Comparison of ENCODE assay signal across 9 cellular contexts in the genomic region with DNA sequence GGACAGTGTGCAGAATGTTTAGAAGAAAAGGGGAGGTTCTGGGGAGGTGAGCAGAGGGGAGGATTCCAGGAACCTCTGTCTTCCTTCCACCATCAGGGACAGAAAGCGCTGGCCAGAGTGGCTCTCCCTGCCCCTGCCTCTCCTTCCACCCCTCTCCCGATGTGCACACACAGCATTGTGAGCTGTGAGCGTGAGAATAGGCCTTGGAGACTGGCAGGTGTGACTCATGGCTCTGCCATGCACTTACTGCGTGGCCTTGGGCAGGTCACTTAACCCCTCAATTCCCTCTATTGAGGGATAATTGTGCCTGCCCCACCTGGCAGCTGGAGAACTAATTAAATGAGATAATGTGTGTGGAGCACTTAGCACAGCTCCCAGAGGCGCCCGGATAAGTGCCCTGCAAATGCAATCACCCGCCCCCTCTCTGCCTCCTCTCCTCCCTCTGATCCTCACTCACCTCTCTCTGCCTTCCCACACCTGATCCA.
DNase-seq lines count a peak whose midpoint lies in the region; ATAC-seq, FAIRE-seq and TF ChIP-seq lines count a peak whose summit lies in the region.
"Had no signal": no experiment of that assay in that cellular context is flagged by ENCODE, and none has a peak within 500 bp of the region (broad histone marks: within the 10 kb centered on the region; RNA-seq: fewer than 3 reads in every experiment).

No MANE protein-coding gene starts in this region.

- CTCF ChIA-PET in A549 (lab: Yijun Ruan, JAX), result interaction anchor here (1.0 to 14.2 kb wide), 5 partner anchors 8 to 1137 kb away, joined by 3 to 199 read pairs (median 9); no protein-coding TSS in a partner anchor

- DNase-seq in A549 (ENCODE audit: low read depth in 1 of 2, low spot score in 1 of 2) (peak; percentile 72 to 83), NCI-H1092 treated with DMSO at 0.1 percent for 48 hours (lab: John Stamatoyannopoulos, UW) (peak; percentile 53), chondrocyte (ENCODE audit: low spot score) (no peak), lung (ENCODE audit: low spot score) (peak; percentile 69), HAP-1 (ENCODE audit: low spot score in 2 of 2) (no peak), NCI-H524 treated with DMSO at 0.1 percent for 48 hours (lab: John Stamatoyannopoulos, UW) (no peak), erythroblast (lab: John Stamatoyannopoulos, UW) (no peak)
- DNase-seq: cerebellar nuclear complex had no signal

- H3K36me3 ChIP-seq in lung (ENCODE audit: control insufficient read depth in 2 of 2, insufficient read depth in 2 of 2, low read length in 2 of 2), result peaks cover 0 to 5% of the 10 kb centered on the region in 2 donors
- no peaks in the 10 kb centered on the region for H3K36me3 ChIP-seq in HAP-1 (replicated peaks)

- H3K27ac ChIP-seq in A549 (peak overlapping the region; percentile 81 to 90), lung (ENCODE audit: low read depth in 1 of 2, low read length in 1 of 2) (peak overlapping the region; percentile 36 to 83)

- TF ChIP-seq POLR2A in A549 (IDR thresholded peaks at IDR 0.05; ENCODE audit: low read length), result no peak
- no peak for TF ChIP-seq POLR2A in erythroblast (IDR thresholded peaks at IDR 0.05; ENCODE audit: low read length)

- peak; percentile 42 to 71; a peak in 3 of 5 replicates for TF ChIP-seq EP300 in A549 (IDR thresholded peaks at IDR 0.05)

- TF ChIP-seq RAD21 in A549 (conservative IDR thresholded peaks at IDR 0.05 in 1 of 2, IDR thresholded peaks at IDR 0.05 in 1 of 2), result 0 out of 5 replicates have a peak, but pooled peaks of 1 of the 2 experiments have one; percentile 22

- H3K27ac Mint-ChIP-seq in chondrocyte (ENCODE audit: unreplicated experiment), result peak overlapping the region; percentile 89

- H3K4me2 ChIP-seq in A549, result peak overlapping the region; percentile 72

- H3K4me1 ChIP-seq in A549 (peaks cover 100% of the 10 kb centered on the region), lung (ENCODE audit: control insufficient read depth in 2 of 2, insufficient read depth in 2 of 2, low read length in 2 of 2) (peaks cover 13 to 66% of the 10 kb centered on the region in 2 donors), HAP-1 (peaks cover 2% of the 10 kb centered on the region)

- TF ChIP-seq CTCF in A549 (IDR thresholded peaks at IDR 0.05) (no peak), chondrocyte (IDR thresholded peaks at IDR 0.05) (no peak), lung (IDR thresholded peaks at IDR 0.05; ENCODE audit: control extremely low read depth, extremely low read depth) (no peak)

- H3K36me3 Mint-ChIP-seq in chondrocyte (ENCODE audit: low read depth), result peaks cover 6% of the 10 kb centered on the region

- in situ Hi-C loops in HAP-1 (cut with MboI; ENCODE audit: low sequenced_read_pairs), result no loop called here

- H3K9me3 ChIP-seq in A549 (no peaks in the 10 kb centered on the region), lung (ENCODE audit: control insufficient read depth in 2 of 2, insufficient read depth in 1 of 2, low read length in 1 of 2) (no peaks in the 10 kb centered on the region), HAP-1 (no peaks in the 10 kb centered on the region)

- H3K4me3 ChIP-seq in A549 (no peak overlapping the region), lung (no peak overlapping the region), HAP-1 (no peak overlapping the region)

- H3K27me3 ChIP-seq in lung (ENCODE audit: control insufficient read depth, insufficient read depth) (no peaks in the 10 kb centered on the region), HAP-1 (ENCODE audit: low read depth) (no peaks in the 10 kb centered on the region)

- H3K4me1 Mint-ChIP-seq in chondrocyte (ENCODE audit: low read depth), result peaks cover 84% of the 10 kb centered on the region

- H3K4me3 Mint-ChIP-seq in chondrocyte (ENCODE audit: unreplicated experiment), result no peak overlapping the region

- 10% methylated on average over 7 of the region's 7 CpGs for WGBS in A549 (ENCODE audit: missing lambda C conversion rate)
- WGBS in lung, 2 donors, result 45 to 57% methylated on average over 7 of the region's 7 CpGs

- H3K9me3 Mint-ChIP-seq in chondrocyte (ENCODE audit: low read depth), result no peaks in the 10 kb centered on the region

- H3K27me3 Mint-ChIP-seq in chondrocyte (ENCODE audit: low read depth), result no peaks in the 10 kb centered on the region

- no peak for FAIRE-seq in A549 (lab: Jason Lieb, UNC)

- ATAC-seq in A549 (peak; percentile 80 to 85), lung (ENCODE audit: insufficient read depth, low FRiP score) (peak; percentile 30), GM21447 (IDR thresholded peaks at IDR 0.05; ENCODE audit: unreplicated experiment) (no peak)

- POLR2A ChIA-PET in A549 (lab: Yijun Ruan, JAX), result interaction anchor here (0.5 to 1.1 kb wide), 7 partner anchors 8 to 579 kb away, joined by 3 to 4 read pairs (median 3); no protein-coding TSS in a partner anchor

TF ChIP-seq in A549, 52 proteins besides CTCF, POLR2A, EP300 and RAD21 (continues in another document):
- 0 out of 2 replicates have a peak, but pooled peaks have one; percentile 46 for TF ChIP-seq ESRRA (IDR thresholded peaks at IDR 0.05; ENCODE audit: borderline replicate concordance, low read length)
- peak; percentile 43; the same call in 1 of the 2 replicates for TF ChIP-seq JUNB (IDR thresholded peaks at IDR 0.05)
- TF ChIP-seq KDM5A (IDR thresholded peaks at IDR 0.05), result no peak
- TF ChIP-seq GATA3 (IDR thresholded peaks at IDR 0.05; ENCODE audit: borderline replicate concordance), result peak; percentile 49; the same call in 1 of the 2 replicates
- peak; percentile 41; the same call in 1 of the 2 replicates for TF ChIP-seq REST (IDR thresholded peaks at IDR 0.05)
- TF ChIP-seq JUN (IDR thresholded peaks at IDR 0.05), result peak in 1 of 2 experiments; percentile 69; a peak in 3 of 5 replicates
- TF ChIP-seq POLR2AphosphoS2 (conservative IDR thresholded peaks at IDR 0.05; ENCODE audit: low read length), result no peak
- no peak for TF ChIP-seq FOSB (CRISPR knock-in tag; IDR thresholded peaks at IDR 0.05)
- TF ChIP-seq, protein P1, sequence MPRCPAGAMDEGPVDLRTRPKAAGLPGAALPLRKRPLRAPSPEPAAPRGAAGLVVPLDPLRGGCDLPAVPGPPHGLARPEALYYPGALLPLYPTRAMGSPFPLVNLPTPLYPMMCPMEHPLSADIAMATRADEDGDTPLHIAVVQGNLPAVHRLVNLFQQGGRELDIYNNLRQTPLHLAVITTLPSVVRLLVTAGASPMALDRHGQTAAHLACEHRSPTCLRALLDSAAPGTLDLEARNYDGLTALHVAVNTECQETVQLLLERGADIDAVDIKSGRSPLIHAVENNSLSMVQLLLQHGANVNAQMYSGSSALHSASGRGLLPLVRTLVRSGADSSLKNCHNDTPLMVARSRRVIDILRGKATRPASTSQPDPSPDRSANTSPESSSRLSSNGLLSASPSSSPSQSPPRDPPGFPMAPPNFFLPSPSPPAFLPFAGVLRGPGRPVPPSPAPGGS (IDR thresholded peaks at IDR 0.05), result no peak
- no peak for TF ChIP-seq CEBPB (IDR thresholded peaks at IDR 0.05)
- TF ChIP-seq CBX2 (IDR thresholded peaks at IDR 0.05; ENCODE audit: borderline replicate concordance, low read depth), result no peak
- no peak for TF ChIP-seq RNF2 (IDR thresholded peaks at IDR 0.05; ENCODE audit: borderline replicate concordance, low read depth)
- TF ChIP-seq FOSL2 (IDR thresholded peaks at IDR 0.05), result peak; percentile 84
- peak; percentile 91 for TF ChIP-seq FOSL2 (CRISPR knock-in tag; IDR thresholded peaks at IDR 0.05)
- TF ChIP-seq MAFK (IDR thresholded peaks at IDR 0.05; ENCODE audit: partially characterized antibody), result peak; percentile 87
- TF ChIP-seq, protein P2, sequence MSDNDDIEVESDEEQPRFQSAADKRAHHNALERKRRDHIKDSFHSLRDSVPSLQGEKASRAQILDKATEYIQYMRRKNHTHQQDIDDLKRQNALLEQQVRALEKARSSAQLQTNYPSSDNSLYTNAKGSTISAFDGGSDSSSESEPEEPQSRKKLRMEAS (IDR thresholded peaks at IDR 0.05), result peak; percentile 86
- TF ChIP-seq ZFP36 (IDR thresholded peaks at IDR 0.05; ENCODE audit: borderline replicate concordance, partially characterized antibody), result peak; percentile 3
- TF ChIP-seq, protein P3, sequence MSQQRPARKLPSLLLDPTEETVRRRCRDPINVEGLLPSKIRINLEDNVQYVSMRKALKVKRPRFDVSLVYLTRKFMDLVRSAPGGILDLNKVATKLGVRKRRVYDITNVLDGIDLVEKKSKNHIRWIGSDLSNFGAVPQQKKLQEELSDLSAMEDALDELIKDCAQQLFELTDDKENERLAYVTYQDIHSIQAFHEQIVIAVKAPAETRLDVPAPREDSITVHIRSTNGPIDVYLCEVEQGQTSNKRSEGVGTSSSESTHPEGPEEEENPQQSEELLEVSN (IDR thresholded peaks at IDR 0.05; ENCODE audit: borderline replicate concordance, low read depth), result no peak
- TF ChIP-seq NPAS2 (CRISPR knock-in tag; IDR thresholded peaks at IDR 0.05; ENCODE audit: borderline replicate concordance), result no peak

Comparison
In these comparisons a context has a peak if more than half of its experiments do, and no peak if none do; other contexts are left out.
1. DNase-seq: peak in A549 (2 of 2), NCI-H1092 treated with DMSO at 0.1 percent for 48 hours (single experiment) and lung (single experiment); none in chondrocyte (single experiment), HAP-1 (0 of 2), NCI-H524 treated with DMSO at 0.1 percent for 48 hours (single experiment) and erythroblast (0 of 2).